In the genomic region with DNA sequence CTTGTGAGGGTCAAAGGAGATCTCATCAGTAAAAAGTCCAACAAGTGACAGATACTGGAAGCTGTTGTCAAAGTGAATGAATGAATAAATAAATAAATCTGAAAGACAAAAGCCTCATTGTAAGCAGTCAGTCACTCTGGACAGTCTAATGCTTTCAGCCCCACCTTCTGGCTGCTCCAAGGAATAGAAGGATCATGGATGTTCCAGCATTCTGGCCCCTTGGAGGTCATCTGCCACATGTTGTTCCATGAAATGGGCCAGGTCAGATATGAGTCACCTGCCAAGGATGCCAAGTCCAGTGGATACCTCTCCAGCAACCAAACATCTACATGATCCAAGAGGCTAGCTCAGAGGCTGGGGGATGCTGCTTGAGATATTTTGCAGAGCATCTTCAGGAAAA, we compare ENCODE assay signal across 18 cellular contexts.
DNase-seq lines count a peak whose midpoint lies in the region; ATAC-seq and TF ChIP-seq lines count a peak whose summit lies in the region.
"Had no signal": no experiment of that assay in that cellular context is flagged by ENCODE, and none has a peak within 500 bp of the region (broad histone marks: within the 10 kb centered on the region; RNA-seq: fewer than 3 reads in every experiment).

No MANE protein-coding gene starts in this region.

- no peak overlapping the region for H3K4me3 ChIP-seq in adipocyte (ENCODE audit: low read length)
- H3K4me3 ChIP-seq: colonic mucosa, esophagus squamous epithelium, vagina had no signal

- peaks cover 2% of the 10 kb centered on the region for H3K9me3 Mint-ChIP-seq in Calu3 (ENCODE audit: low read depth, unreplicated experiment)

- H3K27me3 Mint-ChIP-seq in Calu3 (ENCODE audit: unreplicated experiment) = peaks cover 52% of the 10 kb centered on the region

- H3K36me3 Mint-ChIP-seq in Calu3 (ENCODE audit: insufficient read depth, unreplicated experiment) = no peaks in the 10 kb centered on the region
- H3K36me3 Mint-ChIP-seq: activated naive CD8-positive, alpha-beta T cell treated with anti-CD3 and anti-CD28 coated beads, Interleukin-2, amount 10 ng/mL, durations not matched to agents 7 days and 5 days; stimulated activated effector memory CD8-positive, alpha-beta T cell treated with anti-CD3 and anti-CD28 coated beads, Interleukin-12 subunit alpha, Interleukin-12 subunit beta, amount 100 ng/mL, for 72 hours had no signal

- no peak for TF ChIP-seq CTCF in Calu3 (IDR thresholded peaks at IDR 0.05; ENCODE audit: unreplicated experiment)

- H3K4me1 Mint-ChIP-seq in Calu3 (ENCODE audit: low read depth, unreplicated experiment) = no peaks in the 10 kb centered on the region
- H3K4me1 Mint-ChIP-seq: B cell; stimulated activated effector memory CD8-positive, alpha-beta T cell treated with anti-CD3 and anti-CD28 coated beads, Interleukin-12 subunit alpha, Interleukin-12 subunit beta, amount 100 ng/mL, for 72 hours had no signal

- no TSS peak for BruUV-seq in Calu3 (replicated peaks; lab: Mats Ljungman, UMichigan)

- no peak overlapping the region for H3K27ac Mint-ChIP-seq in Calu3 (ENCODE audit: unreplicated experiment)
- H3K27ac Mint-ChIP-seq: activated naive CD8-positive, alpha-beta T cell treated with anti-CD3 and anti-CD28 coated beads, Interleukin-2, amount 10 ng/mL, durations not matched to agents 7 days and 5 days; B cell; stimulated activated effector memory CD8-positive, alpha-beta T cell treated with anti-CD3 and anti-CD28 coated beads, Interleukin-12 subunit alpha, Interleukin-12 subunit beta, amount 100 ng/mL, for 72 hours had no signal

- no peaks in the 10 kb centered on the region for H3K4me1 ChIP-seq in adipocyte (ENCODE audit: control insufficient read depth, insufficient read depth, low read length)
- H3K4me1 ChIP-seq: colonic mucosa, vagina had no signal

- CTCF ChIA-PET in Calu3 (lab: Charles Lee) = interaction anchor here (0.8 kb wide), 1 partner anchor 9 kb away, joined by 3 read pairs; no protein-coding TSS in a partner anchor

- no peaks in the 10 kb centered on the region for H3K36me3 ChIP-seq in adipocyte (ENCODE audit: control insufficient read depth, insufficient read depth, low read length, severe bottlenecking)
- H3K36me3 ChIP-seq: colonic mucosa, esophagus squamous epithelium, vagina had no signal

- no peak for ATAC-seq in HG03175 (IDR thresholded peaks at IDR 0.05; ENCODE audit: unreplicated experiment)
- ATAC-seq: stimulated activated effector memory CD8-positive, alpha-beta T cell treated with anti-CD3 and anti-CD28 coated beads, Interleukin-12 subunit alpha, Interleukin-12 subunit beta, amount 100 ng/mL, for 72 hours had no signal

- peak; percentile 60 for DNase-seq in AG08395 (ENCODE audit: low spot score)
- DNase-seq in HS-5 (ENCODE audit: low read depth) = peak; percentile 32
- peak; percentile 55 for DNase-seq in adipocyte (ENCODE audit: low read depth)
- peak; percentile 17 to 32 for DNase-seq in hippocampal formation (lab: John Stamatoyannopoulos, UW)
- no peak for DNase-seq in KBM-7
- no peak for DNase-seq in Calu3
- DNase-seq in activated CD8-positive, alpha-beta memory T cell treated with anti-CD3 and anti-CD28 coated beads, Interleukin-2, amount 50 U/mL, for 4 hours = no peak
- DNase-seq: activated naive CD8-positive, alpha-beta T cell treated with anti-CD3 and anti-CD28 coated beads, Interleukin-2, amount 10 ng/mL, durations not matched to agents 7 days and 5 days; colonic mucosa; esophagus squamous epithelium; NCI-H1417 treated with DMSO at 0.1 percent for 48 hours; NCI-H446 treated with DMSO at 0.1 percent for 48 hours; RPMI8226; stimulated activated CD4-positive, alpha-beta T cell treated with anti-CD3 and anti-CD28 coated beads, Interleukin-2, amount 100 ng/mL, for 48 hours had no signal

- in situ Hi-C loops in KBM-7 (cut with MboI; ENCODE audit: low pct_unique_long_range_greater_than_20kb, low sequenced_read_pairs) = loop anchor here (25.0 kb wide), 2 partner anchors 432 to 1107 kb away; no protein-coding TSS in a partner anchor

- no peak overlapping the region for H3K9ac ChIP-seq in adipocyte (ENCODE audit: low read length)

- peaks cover 28% of the 10 kb centered on the region for H3K9me3 ChIP-seq in adipocyte (ENCODE audit: control insufficient read depth, low read length)
- H3K9me3 ChIP-seq: colonic mucosa had no signal

- intact Hi-C loops in Calu3 (cut with micrococcal nuclease; ENCODE audit: unreplicated experiment) = no loop called here

- H3K4me3 Mint-ChIP-seq in Calu3 (ENCODE audit: low read depth, unreplicated experiment) = no peak overlapping the region
- H3K4me3 Mint-ChIP-seq: activated naive CD8-positive, alpha-beta T cell treated with anti-CD3 and anti-CD28 coated beads, Interleukin-2, amount 10 ng/mL, durations not matched to agents 7 days and 5 days; B cell; stimulated activated effector memory CD8-positive, alpha-beta T cell treated with anti-CD3 and anti-CD28 coated beads, Interleukin-12 subunit alpha, Interleukin-12 subunit beta, amount 100 ng/mL, for 72 hours had no signal

- H3K27me3 ChIP-seq in adipocyte (replicated peaks; ENCODE audit: control insufficient read depth, insufficient read depth, low read length) = peaks cover 16% of the 10 kb centered on the region
- H3K27me3 ChIP-seq: colonic mucosa, vagina had no signal

Comparison
In these comparisons a context has a peak if more than half of its experiments do, and no peak if none do; other contexts are left out.
1. DNase-seq: peak in AG08395 (single experiment), HS-5 (single experiment), adipocyte (single experiment) and hippocampal formation (2 of 2); none in KBM-7 (single experiment), Calu3 (single experiment) and activated CD8-positive, alpha-beta memory T cell treated with anti-CD3 and anti-CD28 coated beads, Interleukin-2, amount 50 U/mL, for 4 hours (single experiment).